Comparison of ENCODE assay signal across 1 cellular context in genomic region chr10:102054881-102055646, GRCh38.
TF ChIP-seq lines count a peak whose summit lies in the region.

No MANE protein-coding gene starts in this region.

TF ChIP-seq in K562, 482 proteins besides CTCF, POLR2A, EP300 and RAD21:
- TF ChIP-seq ZNF224 (CRISPR knock-in tag; IDR thresholded peaks at IDR 0.05) = 0 out of 2 replicates have a peak, but pooled peaks have one; percentile 2
